Comparison of ENCODE assay signal across 8 cellular contexts in genomic region chr19:10292789-10293636, GRCh38. TPM values are rescaled to one million over a fixed set of nuclear protein-coding genes. Genes with fewer than 3 reads are reported as not detected.
DNase-seq lines count a peak whose midpoint lies in the region; ATAC-seq, FAIRE-seq and TF ChIP-seq lines count a peak whose summit lies in the region.

No MANE protein-coding gene starts in this region.

- FAIRE-seq in H1 (lab: Jason Lieb, UNC), result no peak
- FAIRE-seq in GM19239 (lab: Jason Lieb, UNC), result no peak
- no peak for FAIRE-seq in frontal cortex (lab: Jason Lieb, UNC)

- H3K14ac ChIP-seq in H1 (ENCODE audit: insufficient read length) (no peak overlapping the region), neuronal stem cell (ENCODE audit: low read length) (no peak overlapping the region)

- H3K9ac ChIP-seq in MM.1S (ENCODE audit: low read length), result no peak overlapping the region
- H3K9ac ChIP-seq in H1 (replicated peaks in 1 of 4; ENCODE audit: extremely low read depth in 1 of 4, low read depth in 3 of 4, low read length in 3 of 4), result no peak overlapping the region
- peak overlapping the region; percentile 53 for H3K9ac ChIP-seq in neuronal stem cell (ENCODE audit: low read depth, low read length, poor library complexity)

- H3K4ac ChIP-seq in H1 (replicated peaks; ENCODE audit: insufficient read length, low read depth, low read length), result no peak overlapping the region
- H3K4ac ChIP-seq in neuronal stem cell (ENCODE audit: low read length), result no peak overlapping the region

- H3K23ac ChIP-seq in H1 (ENCODE audit: insufficient read length) (no peak overlapping the region), neuronal stem cell (ENCODE audit: low read depth, low read length, poor library complexity) (peak overlapping the region; percentile 21)

- peak overlapping the region; percentile 59 for H3K4me3 Mint-ChIP-seq in CD8-positive, alpha-beta T cell

- peaks cover 56% of the 10 kb centered on the region for H3K27me3 Mint-ChIP-seq in CD8-positive, alpha-beta T cell (ENCODE audit: low read depth)

- H3K4me1 Mint-ChIP-seq in CD8-positive, alpha-beta T cell (ENCODE audit: low read depth), result peaks cover 63% of the 10 kb centered on the region

- H3K18ac ChIP-seq in H1 (ENCODE audit: extremely low read depth, low read length), result no peak overlapping the region
- peak overlapping the region; percentile 79 for H3K18ac ChIP-seq in neuronal stem cell (ENCODE audit: low read length)

- POLR2A ChIA-PET in CD8-positive, alpha-beta T cell (lab: Charles Lee), result interaction anchor here (1.8 kb wide), 1 partner anchor 22 kb away, joined by 8 read pairs; the partner anchor contains the start of gene ICAM1
- POLR2A ChIA-PET in H1 (lab: Charles Lee; ENCODE audit: partially characterized antibody), result interaction anchor here (0.6 to 2.4 kb wide), 6 partner anchors 9 to 365 kb away, joined by 3 to 8 read pairs (median 4); partner anchors contain the start of genes ICAM1 and RAVER1

- H2AK5ac ChIP-seq in H1 (ENCODE audit: low read depth, low read length), result no peak overlapping the region
- peak overlapping the region; percentile 24 for H2AK5ac ChIP-seq in neuronal stem cell (ENCODE audit: low read depth, low read length)

- H4K20me1 ChIP-seq in MM.1S (ENCODE audit: insufficient read depth, low read length) (no peaks in the 10 kb centered on the region), H1 (replicated peaks in 1 of 2; ENCODE audit: control insufficient read depth in 1 of 2, insufficient read depth in 2 of 2, low read length in 2 of 2) (peaks cover 0 to 26% of the 10 kb centered on the region in 2 experiments)

- no peak for TF ChIP-seq RAD21 in H1 (IDR thresholded peaks at IDR 0.05 in 1 of 2, conservative IDR thresholded peaks at IDR 0.05 in 1 of 2; ENCODE audit: low read depth in 2 of 2, low read length in 2 of 2)

- H3K9me3 Mint-ChIP-seq in CD8-positive, alpha-beta T cell, result no peaks in the 10 kb centered on the region

- H2AFZ ChIP-seq in MM.1S (ENCODE audit: low read length) (peak overlapping the region; percentile 73), H1 (ENCODE audit: low read length) (peak overlapping the region; percentile 25; the same call in 1 of the 2 replicates), neuronal stem cell (ENCODE audit: low read length) (peak overlapping the region; percentile 98)

- H4K5ac ChIP-seq in H1 (ENCODE audit: insufficient read length, low read depth, low read length), result no peak overlapping the region

- CTCF ChIA-PET in CD8-positive, alpha-beta T cell (lab: Charles Lee), result interaction anchor here (1.9 to 2.9 kb wide), 2 partner anchors 22 to 96 kb away, joined by 6 to 16 read pairs; partner anchors contain the start of gene ICAM1
- CTCF ChIA-PET in H1 (lab: Charles Lee; ENCODE audit: partially characterized antibody), result interaction anchor here (1.0 to 3.7 kb wide), 8 partner anchors 13 to 98 kb away, joined by 3 to 29 read pairs (median 4); partner anchors contain the start of gene ICAM1

- no peaks in the 10 kb centered on the region for H3K9me2 ChIP-seq in MM.1S (replicated peaks; ENCODE audit: insufficient read depth, low read length)

- H3F3A ChIP-seq in MM.1S (ENCODE audit: insufficient read depth, low read length), result 0 out of 2 replicates have a peak, but pooled peaks cover 6% of the 10 kb centered on the region

- H2BK15ac ChIP-seq in H1 (ENCODE audit: low read length), result no peak overlapping the region
- H2BK15ac ChIP-seq in neuronal stem cell (ENCODE audit: low read length), result peak overlapping the region; percentile 61

- peak overlapping the region; percentile 92 for H3K4me2 ChIP-seq in MM.1S (ENCODE audit: low read depth, low read length)
- peak overlapping the region; percentile 81 to 100 for H3K4me2 ChIP-seq in H1 (ENCODE audit: insufficient read depth in 1 of 2, low read depth in 2 of 2, low read length in 2 of 2)
- peak overlapping the region; percentile 77 for H3K4me2 ChIP-seq in neuronal stem cell (ENCODE audit: insufficient read depth, low read length, poor library complexity, severe bottlenecking)

- no peaks in the 10 kb centered on the region for H3K36me3 Mint-ChIP-seq in CD8-positive, alpha-beta T cell

- WGBS in H1 (ENCODE audit: extremely low coverage in 1 of 2, insufficient coverage in 1 of 2, insufficient read length in 1 of 2, insufficient replicate concordance in 2 of 2, low coverage in 1 of 2, low lambda C conversion rate in 2 of 2, missing lambda C conversion rate in 1 of 2), 2 experiments, result 40% methylated on average over 56 of the region's 56 CpGs; no CpG with 5 or more reads in 1 of the 2 experiments
- no CpG with 5 or more reads among the region's 56 CpGs for WGBS in neuronal stem cell (ENCODE audit: extremely low coverage in 2 of 2, insufficient read length in 2 of 2, insufficient replicate concordance in 1 of 2), 2 donors

- H2BK120ac ChIP-seq in H1 (replicated peaks; ENCODE audit: low read depth, low read length) (no peak overlapping the region), neuronal stem cell (ENCODE audit: low read depth, low read length) (no peak overlapping the region)

- no peak overlapping the region for H3K27ac Mint-ChIP-seq in CD8-positive, alpha-beta T cell

- peak overlapping the region; percentile 3; the same call in 1 of the 2 replicates for H4K8ac ChIP-seq in H1 (ENCODE audit: extremely low read depth, insufficient read depth, low read length)
- no peak overlapping the region for H4K8ac ChIP-seq in neuronal stem cell (ENCODE audit: low read depth, low read length)

- no peak for ATAC-seq in CD8-positive, alpha-beta T cell
- no peak for ATAC-seq in HG03159 (IDR thresholded peaks at IDR 0.05; ENCODE audit: unreplicated experiment)

- peaks cover 72% of the 10 kb centered on the region for H3K4me1 ChIP-seq in CD8-positive, alpha-beta T cell (ENCODE audit: insufficient read depth, low read length)
- H3K4me1 ChIP-seq in MM.1S (ENCODE audit: low read length), result peaks cover 33% of the 10 kb centered on the region
- H3K4me1 ChIP-seq in H1 (replicated peaks in 1 of 4; ENCODE audit: control insufficient read depth in 3 of 4, insufficient read depth in 4 of 4, low read length in 3 of 4), result peaks cover 0 to 46% (median 21%) of the 10 kb centered on the region in 4 experiments; a peak in 6 of 7 replicates
- H3K4me1 ChIP-seq in neuronal stem cell (ENCODE audit: control insufficient read depth in 2 of 2, insufficient read depth in 1 of 2, low read depth in 1 of 2, low read length in 2 of 2), result peaks cover 29 to 32% of the 10 kb centered on the region in 2 donors

- no peak overlapping the region for H3K56ac ChIP-seq in H1 (replicated peaks; ENCODE audit: insufficient read length, low read depth, low read length)

- peaks cover 35% of the 10 kb centered on the region; the same call in 1 of the 2 replicates for H3K23me2 ChIP-seq in H1 (ENCODE audit: low read depth, low read length)

- H4K91ac ChIP-seq in H1 (replicated peaks; ENCODE audit: insufficient read length, low read length), result no peak overlapping the region
- H4K91ac ChIP-seq in neuronal stem cell (ENCODE audit: low read depth, low read length, poor library complexity), result no peak overlapping the region

- intact Hi-C loops in CD8-positive, alpha-beta T cell (cut with DNase I, micrococcal nuclease), result no loop called here

- H3K79me1 ChIP-seq in H1 (ENCODE audit: low read depth, low read length) (no peaks in the 10 kb centered on the region), neuronal stem cell (ENCODE audit: low read depth, low read length) (no peaks in the 10 kb centered on the region)

- peaks cover 58% of the 10 kb centered on the region for H3K27me3 ChIP-seq in CD8-positive, alpha-beta T cell (ENCODE audit: insufficient read depth, low read length)
- H3K27me3 ChIP-seq in MM.1S (replicated peaks; ENCODE audit: insufficient read depth, low read length) (peaks cover 29% of the 10 kb centered on the region), H1 (replicated peaks in 1 of 4; ENCODE audit: control insufficient read depth in 3 of 4, extremely low read depth in 1 of 4, insufficient read depth in 3 of 4, low read length in 3 of 4) (peaks cover 52 to 92% (median 82%) of the 10 kb centered on the region in 4 experiments), neuronal stem cell (ENCODE audit: control insufficient read depth in 3 of 3, insufficient read depth in 3 of 3, low read depth in 1 of 3, low read length in 3 of 3) (peaks cover 70 to 89% (median 75%) of the 10 kb centered on the region in 3 experiments)

- peak in 1 of 7 experiments; percentile 13 for DNase-seq in CD8-positive, alpha-beta T cell
- no peak for DNase-seq in MM.1S
- DNase-seq in H1 (ENCODE audit: low read depth in 1 of 2, low spot score in 2 of 2), result no peak
- no peak for DNase-seq in neuronal stem cell (ENCODE audit: low spot score)
- DNase-seq in GM19239 (ENCODE audit: insufficient read length, low spot score), result no peak
- no peak for DNase-seq in GOT3 (lab: John Stamatoyannopoulos, UW)
- DNase-seq in frontal cortex (ENCODE audit: low spot score in 2 of 2), result no peak

- no peaks in the 10 kb centered on the region for H3K79me2 ChIP-seq in MM.1S (ENCODE audit: low read length)
- no peaks in the 10 kb centered on the region for H3K79me2 ChIP-seq in H1 (ENCODE audit: control insufficient read depth in 1 of 2, insufficient read depth in 2 of 2, low read length in 2 of 2)

- no peak for TF ChIP-seq POLR2A in H1 (IDR thresholded peaks at IDR 0.05; ENCODE audit: control extremely low read depth in 1 of 2, low read depth in 2 of 2, low read length in 2 of 2)

- TF ChIP-seq CTCF in CD8-positive, alpha-beta T cell (IDR thresholded peaks at IDR 0.05), result no peak
- TF ChIP-seq CTCF in MM.1S (IDR thresholded peaks at IDR 0.05; ENCODE audit: low read length), result no peak
- TF ChIP-seq CTCF in H1 (IDR thresholded peaks at IDR 0.05; ENCODE audit: control extremely low read depth in 1 of 3, insufficient read depth in 1 of 3, low read depth in 1 of 3, low read length in 3 of 3), result no peak

- TF ChIP-seq EP300 in H1 (IDR thresholded peaks at IDR 0.05; ENCODE audit: borderline replicate concordance in 1 of 2, low read depth in 2 of 2, low read length in 2 of 2), result no peak

- H3K27ac ChIP-seq in CD8-positive, alpha-beta T cell (ENCODE audit: low read depth, low read length), result no peak overlapping the region
- H3K27ac ChIP-seq in MM.1S (ENCODE audit: low read length) (no peak overlapping the region), H1 (ENCODE audit: low read depth, low read length) (no peak overlapping the region), neuronal stem cell (replicated peaks; ENCODE audit: low read length) (no peak overlapping the region)

- H3K4me3 ChIP-seq in CD8-positive, alpha-beta T cell (ENCODE audit: low read depth, low read length), result peak overlapping the region; percentile 47
- peak overlapping the region; percentile 55 for H3K4me3 ChIP-seq in MM.1S (ENCODE audit: low read length)
- peak overlapping the region; percentile 19 to 67 (median 29); a peak in 7 of 8 replicates for H3K4me3 ChIP-seq in H1 (ENCODE audit: extremely low read depth in 1 of 4, insufficient read depth in 2 of 4, low read depth in 3 of 4, low read length in 4 of 4)
- H3K4me3 ChIP-seq in neuronal stem cell (ENCODE audit: low read length in 2 of 2), result peak overlapping the region; percentile 55 to 67

- H2BK12ac ChIP-seq in H1 (ENCODE audit: low read depth, low read length) (peak overlapping the region; percentile 39; the same call in 1 of the 2 replicates), neuronal stem cell (ENCODE audit: low read length) (peak overlapping the region; percentile 1)

- no peaks in the 10 kb centered on the region for H3K9me3 ChIP-seq in CD8-positive, alpha-beta T cell (ENCODE audit: low read length)
- H3K9me3 ChIP-seq in MM.1S (replicated peaks; ENCODE audit: insufficient read depth, low read length) (no peaks in the 10 kb centered on the region), H1 (ENCODE audit: insufficient read depth in 2 of 2, low read depth in 1 of 2, low read length in 1 of 2) (no peaks in the 10 kb centered on the region), neuronal stem cell (replicated peaks in 1 of 2; ENCODE audit: control insufficient read depth in 2 of 2, insufficient read depth in 1 of 2, low read depth in 1 of 2, low read length in 2 of 2) (peaks cover 5 to 8% of the 10 kb centered on the region in 2 donors)

- no peak overlapping the region for H2BK20ac ChIP-seq in H1 (ENCODE audit: low read length)

- no peak overlapping the region for H2BK5ac ChIP-seq in H1 (ENCODE audit: low read depth, low read length)
- no peak overlapping the region for H2BK5ac ChIP-seq in neuronal stem cell (ENCODE audit: low read length)

- no peaks in the 10 kb centered on the region for H3K36me3 ChIP-seq in CD8-positive, alpha-beta T cell (ENCODE audit: insufficient read depth, low read length)
- H3K36me3 ChIP-seq in MM.1S (replicated peaks; ENCODE audit: insufficient read depth, low read length) (no peaks in the 10 kb centered on the region), H1 (ENCODE audit: control insufficient read depth in 2 of 4, insufficient read depth in 4 of 4, low read length in 3 of 4) (no peaks in the 10 kb centered on the region), neuronal stem cell (replicated peaks in 1 of 2; ENCODE audit: control insufficient read depth in 2 of 2, insufficient read depth in 2 of 2, low read length in 2 of 2) (no peaks in the 10 kb centered on the region)

RNA-seq across cellular contexts. Expression of gene ICAM5, which starts 3.3 kb away (rescaled TPM):
- total RNA-seq in CD8-positive, alpha-beta T cell, result not detected
- 1.9 and 4.8 TPM in 2 replicates for total RNA-seq in H1 (2021; fragmentation: NEBNext Ultra II Directional; extraction: Animal tissue kit (Norgen Biotek cat#: 25700))
- 3.9 and 9.0 TPM in 2 replicates for polyA plus RNA-seq in H1 (2011; rRNA removed)
- 5.9 TPM for polyA plus RNA-seq in H1 (2011; cell fraction: cytosol; rRNA removed)
- 58.0 TPM for polyA plus RNA-seq in H1 (2011; cell fraction: nucleus; rRNA removed)
- polyA plus RNA-seq in H1 (2012, experiment 1 of 2), result 1.2 to 5.4 TPM (median 4.4 TPM) in 4 replicates
- 1.0 TPM for polyA plus RNA-seq in H1 (2012, experiment 2 of 2)
- 2.9 TPM for polyA plus RNA-seq in H1 (2013, experiment 1 of 2)
- polyA plus RNA-seq in H1 (2013, experiment 2 of 2), result 1.9 TPM
- polyA minus RNA-seq in H1 (2011; rRNA and poly(A)+ RNA removed), result 0.32 and 0.79 TPM in 2 replicates
- 1.4 TPM for polyA minus RNA-seq in H1 (2011; cell fraction: cytosol; rRNA and poly(A)+ RNA removed)
- 7.0 TPM for polyA minus RNA-seq in H1 (2011; cell fraction: nucleus; rRNA and poly(A)+ RNA removed)
- 0.73 TPM for polyA plus RNA-seq in neuronal stem cell (2013, experiment 1 of 2)
- polyA plus RNA-seq in neuronal stem cell (2013, experiment 2 of 2), result 0.84 TPM
- total RNA-seq in frontal cortex, result 6.1 TPM

RNA-seq across cellular contexts. Expression of gene ICAM4, which starts 6.3 kb away (rescaled TPM):
- total RNA-seq in CD8-positive, alpha-beta T cell, result under 1 TPM in 1 of 2 experiments, not detected in 1; 0.28 TPM
- total RNA-seq in H1 (2021; fragmentation: NEBNext Ultra II Directional; extraction: Animal tissue kit (Norgen Biotek cat#: 25700)), result 1.3 and 1.5 TPM in 2 replicates
- polyA plus RNA-seq in H1 (2011; rRNA removed), result 4.1 and 6.3 TPM in 2 replicates
- 4.3 TPM for polyA plus RNA-seq in H1 (2011; cell fraction: cytosol; rRNA removed)
- 2.4 TPM for polyA plus RNA-seq in H1 (2011; cell fraction: nucleus; rRNA removed)
- 0.83 to 2.2 TPM (median 2.0 TPM) in 4 replicates for polyA plus RNA-seq in H1 (2012, experiment 1 of 2)
- polyA plus RNA-seq in H1 (2012, experiment 2 of 2), result 2.3 TPM
- polyA plus RNA-seq in H1 (2013, experiment 1 of 2), result 2.6 TPM
- polyA plus RNA-seq in H1 (2013, experiment 2 of 2), result 3.6 TPM
- 0.54 and 0.56 TPM in 2 replicates for polyA minus RNA-seq in H1 (2011; rRNA and poly(A)+ RNA removed)
- polyA minus RNA-seq in H1 (2011; cell fraction: cytosol; rRNA and poly(A)+ RNA removed), result 2.9 TPM
- 1.4 TPM for polyA minus RNA-seq in H1 (2011; cell fraction: nucleus; rRNA and poly(A)+ RNA removed)
- polyA plus RNA-seq in neuronal stem cell (2013, experiment 1 of 2), result 0.56 TPM
- 0.48 TPM for polyA plus RNA-seq in neuronal stem cell (2013, experiment 2 of 2)
- 0.41 TPM for total RNA-seq in frontal cortex

RNA-seq across cellular contexts. Expression of gene ZGLP1, which starts 16.6 kb away (rescaled TPM):
- 1 to 10 TPM; 1.7 to 1.8 TPM for total RNA-seq in CD8-positive, alpha-beta T cell
- 4.6 and 5.1 TPM in 2 replicates for total RNA-seq in H1 (2021; fragmentation: NEBNext Ultra II Directional; extraction: Animal tissue kit (Norgen Biotek cat#: 25700))
- 4.2 and 8.2 TPM in 2 replicates for polyA plus RNA-seq in H1 (2011; rRNA removed)
- 7.6 TPM for polyA plus RNA-seq in H1 (2011; cell fraction: cytosol; rRNA removed)
- polyA plus RNA-seq in H1 (2011; cell fraction: nucleus; rRNA removed), result 24.9 TPM
- polyA plus RNA-seq in H1 (2012, experiment 1 of 2), result 3.5 to 9.1 TPM (median 7.4 TPM) in 4 replicates
- 4.4 TPM for polyA plus RNA-seq in H1 (2012, experiment 2 of 2)
- 5.0 TPM for polyA plus RNA-seq in H1 (2013, experiment 1 of 2)
- 4.1 TPM for polyA plus RNA-seq in H1 (2013, experiment 2 of 2)
- 0.34 and 0.82 TPM in 2 replicates for polyA minus RNA-seq in H1 (2011; rRNA and poly(A)+ RNA removed)
- 1.0 TPM for polyA minus RNA-seq in H1 (2011; cell fraction: cytosol; rRNA and poly(A)+ RNA removed)
- polyA minus RNA-seq in H1 (2011; cell fraction: nucleus; rRNA and poly(A)+ RNA removed), result 2.2 TPM
- polyA plus RNA-seq in neuronal stem cell (2013, experiment 1 of 2), result 3.5 TPM
- polyA plus RNA-seq in neuronal stem cell (2013, experiment 2 of 2), result 4.2 TPM
- 1.6 TPM for total RNA-seq in frontal cortex

RNA-seq across cellular contexts. Expression of gene ICAM1, which starts 22.1 kb away (rescaled TPM):
- 10 to 100 TPM; 15.0 to 17.1 TPM for total RNA-seq in CD8-positive, alpha-beta T cell
- total RNA-seq in H1 (2021; fragmentation: NEBNext Ultra II Directional; extraction: Animal tissue kit (Norgen Biotek cat#: 25700)), result 3.8 and 4.0 TPM in 2 replicates
- 5.2 and 9.4 TPM in 2 replicates for polyA plus RNA-seq in H1 (2011; rRNA removed)
- 4.1 TPM for polyA plus RNA-seq in H1 (2011; cell fraction: cytosol; rRNA removed)
- 5.3 TPM for polyA plus RNA-seq in H1 (2011; cell fraction: nucleus; rRNA removed)
- polyA plus RNA-seq in H1 (2012, experiment 1 of 2), result 4.7 to 8.7 TPM (median 6.5 TPM) in 4 replicates
- 4.1 TPM for polyA plus RNA-seq in H1 (2012, experiment 2 of 2)
- 12.4 TPM for polyA plus RNA-seq in H1 (2013, experiment 1 of 2)
- polyA plus RNA-seq in H1 (2013, experiment 2 of 2), result 10.8 TPM
- polyA minus RNA-seq in H1 (2011; rRNA and poly(A)+ RNA removed), result 5.7 and 9.7 TPM in 2 replicates
- 8.4 TPM for polyA minus RNA-seq in H1 (2011; cell fraction: cytosol; rRNA and poly(A)+ RNA removed)
- polyA minus RNA-seq in H1 (2011; cell fraction: nucleus; rRNA and poly(A)+ RNA removed), result 3.0 TPM
- polyA plus RNA-seq in neuronal stem cell (2013, experiment 1 of 2), result 0.53 TPM
- polyA plus RNA-seq in neuronal stem cell (2013, experiment 2 of 2), result 0.43 TPM
- total RNA-seq in frontal cortex, result 0.41 TPM

RNA-seq across cellular contexts. Expression of gene FDX2, which starts 22.8 kb away (rescaled TPM):
- 1 to 10 TPM; 3.1 to 4.2 TPM for total RNA-seq in CD8-positive, alpha-beta T cell
- total RNA-seq in H1 (2021; fragmentation: NEBNext Ultra II Directional; extraction: Animal tissue kit (Norgen Biotek cat#: 25700)), result 27.0 and 27.8 TPM in 2 replicates
- polyA plus RNA-seq in H1 (2011; rRNA removed), result 64.4 and 80.2 TPM in 2 replicates
- 56.5 TPM for polyA plus RNA-seq in H1 (2011; cell fraction: cytosol; rRNA removed)
- 58.5 TPM for polyA plus RNA-seq in H1 (2011; cell fraction: nucleus; rRNA removed)
- polyA plus RNA-seq in H1 (2012, experiment 1 of 2), result 29.0 to 43.7 TPM (median 43.2 TPM) in 4 replicates
- 39.3 TPM for polyA plus RNA-seq in H1 (2012, experiment 2 of 2)
- 18.6 TPM for polyA plus RNA-seq in H1 (2013, experiment 1 of 2)
- polyA plus RNA-seq in H1 (2013, experiment 2 of 2), result 19.3 TPM
- 15.6 and 20.0 TPM in 2 replicates for polyA minus RNA-seq in H1 (2011; rRNA and poly(A)+ RNA removed)
- 14.0 TPM for polyA minus RNA-seq in H1 (2011; cell fraction: cytosol; rRNA and poly(A)+ RNA removed)
- polyA minus RNA-seq in H1 (2011; cell fraction: nucleus; rRNA and poly(A)+ RNA removed), result 18.5 TPM
- 13.4 TPM for polyA plus RNA-seq in neuronal stem cell (2013, experiment 1 of 2)
- 13.5 TPM for polyA plus RNA-seq in neuronal stem cell (2013, experiment 2 of 2)
- total RNA-seq in frontal cortex, result 11.4 TPM

Comparison
In these comparisons a context has a peak if more than half of its experiments do, and no peak if none do; other contexts are left out.
1. H2AFZ ChIP-seq: peak in every context shown above with its lines; median percentile 98 in neuronal stem cell; 73 in MM.1S; 25 in H1.